Comparison of ENCODE assay signal across 8 cellular contexts in the genomic region with DNA sequence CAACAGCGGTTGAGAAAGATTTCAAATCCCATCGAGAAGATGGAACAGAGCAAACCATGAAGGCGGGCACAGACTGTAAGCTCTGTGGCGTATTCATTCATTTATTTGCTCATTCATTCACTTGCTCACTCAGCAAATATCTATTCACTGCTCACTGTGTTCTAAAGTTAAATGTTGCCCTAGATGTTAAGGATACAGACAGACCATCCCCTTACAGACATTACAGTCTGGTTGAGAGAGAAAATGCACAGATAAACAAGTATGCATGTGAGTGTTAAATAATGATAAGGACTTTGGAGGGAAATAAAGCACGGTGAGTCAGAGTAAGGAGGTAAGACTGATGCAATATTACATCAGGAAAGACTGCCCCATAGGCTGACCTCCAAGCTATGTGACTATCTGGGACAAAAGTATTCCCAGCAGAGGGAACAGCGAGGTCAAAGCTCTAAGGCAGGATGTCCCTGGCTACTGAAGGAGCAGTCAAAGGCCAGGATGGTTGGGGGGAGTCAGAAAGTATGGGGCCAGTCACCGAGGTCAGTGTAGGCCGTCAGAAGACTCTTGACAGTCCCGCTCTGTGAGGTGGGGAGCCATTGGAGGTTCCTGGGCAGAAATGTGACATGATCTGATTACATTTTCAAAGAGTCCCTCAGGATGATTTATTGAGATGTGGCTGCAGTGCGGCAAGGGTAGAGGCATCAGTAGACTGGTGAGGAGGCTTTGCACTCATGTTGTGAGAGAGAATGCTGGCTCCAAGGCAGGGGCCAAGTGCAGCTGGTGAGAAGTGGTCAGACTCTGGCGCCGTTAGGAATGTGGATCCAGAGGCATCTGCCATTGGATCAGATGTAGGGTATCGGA. TPM values are rescaled to one million over a fixed set of nuclear protein-coding genes. Genes with fewer than 3 reads are reported as not detected.
DNase-seq lines count a peak whose midpoint lies in the region; ATAC-seq and TF ChIP-seq lines count a peak whose summit lies in the region.

No MANE protein-coding gene starts in this region.

- in situ Hi-C loops in ACHN (cut with HindIII; ENCODE audit: low pct_ligation_motif_present, low pct_unique_long_range_greater_than_20kb, low sequenced_read_pairs), result no loop called here

- intact Hi-C loops in dorsolateral prefrontal cortex (cut with DNase I), result loop anchor here in 1 of 2 donors (10.0 kb wide), 1 partner anchor 45 kb away; no protein-coding TSS in a partner anchor
- intact Hi-C loops in mucosa of descending colon (cut with DNase I, micrococcal nuclease), result no loop called here

- no peaks in the 10 kb centered on the region for H3K36me3 ChIP-seq in mucosa of descending colon (ENCODE audit: low read depth)

- H3K27ac ChIP-seq in dorsolateral prefrontal cortex, result peak overlapping the region in 58 of 59 donors; percentile 1 to 97 (median 73)

- ATAC-seq in mucosa of descending colon, result peak; percentile 83

- TF ChIP-seq CTCF in dorsolateral prefrontal cortex (IDR thresholded peaks at IDR 0.05 in 54 of 56, conservative IDR thresholded peaks at IDR 0.05 in 2 of 56; ENCODE audit: low read depth in 1 of 56, partially characterized antibody in 56 of 56) (no peak), mucosa of descending colon (IDR thresholded peaks at IDR 0.05) (no peak)

- H3K4me3 ChIP-seq in dorsolateral prefrontal cortex (peak overlapping the region in 5 of 59 donors; percentile 2 to 13 (median 6)), mucosa of descending colon (no peak overlapping the region)

- peaks cover 12% of the 10 kb centered on the region for H3K4me1 ChIP-seq in mucosa of descending colon (ENCODE audit: low read depth)

- H3K27me3 ChIP-seq in dorsolateral prefrontal cortex, result no peaks in the 10 kb centered on the region

- no peaks in the 10 kb centered on the region for H3K9me3 ChIP-seq in mucosa of descending colon

- DNase-seq in ACHN (peak; percentile 31), NCI-H226 (peak; percentile 83), dorsolateral prefrontal cortex (no peak), mucosa of descending colon (no peak), medulla oblongata (ENCODE audit: extremely low spot score) (no peak), COLO668 (lab: John Stamatoyannopoulos, UW; ENCODE audit: unreplicated experiment) (no peak), NCI-H2029 treated with DMSO at 0.1 percent for 48 hours (lab: John Stamatoyannopoulos, UW) (no peak), AG08396 (ENCODE audit: low spot score) (no peak)

RNA-seq across cellular contexts. Expression of a gene that starts 37.9 kb away (rescaled TPM):
- total RNA-seq in dorsolateral prefrontal cortex (100 to 1,000 TPM in 119 of 120 experiments, 10 to 100 TPM in 1; 96.2 to 275 (median 181) TPM), mucosa of descending colon (10 to 100 TPM; 41.0 to 75.1 (median 47.2) TPM)

Comparison
In these comparisons a context has a peak if more than half of its experiments do, and no peak if none do; other contexts are left out.
1. DNase-seq: peak in ACHN (single experiment) and NCI-H226 (single experiment); none in dorsolateral prefrontal cortex (0 of 10), mucosa of descending colon (0 of 3), medulla oblongata (single experiment), COLO668 (single experiment), NCI-H2029 treated with DMSO at 0.1 percent for 48 hours (single experiment) and AG08396 (single experiment).